19 cellular contexts compared by ENCODE assay signal in genomic region chr3:183991403-183991802, GRCh38. TPM values are rescaled to one million over a fixed set of nuclear protein-coding genes. Genes with fewer than 3 reads are reported as not detected.
A peak's percentile ranks its signal among the peaks of the same experiment; 100 is the strongest.
DNase-seq lines count a peak whose midpoint lies in the region; ATAC-seq, FAIRE-seq and TF ChIP-seq lines count a peak whose summit lies in the region.
"Had no signal": no experiment of that assay in that cellular context is flagged by ENCODE, and none has a peak within 500 bp of the region (broad histone marks: within the 10 kb centered on the region; RNA-seq: fewer than 3 reads in every experiment).

No MANE protein-coding gene starts in this region.

- H4K20me1 ChIP-seq in mammary epithelial cell (ENCODE audit: insufficient read depth, low read length): no peaks in the 10 kb centered on the region

- H3K27ac ChIP-seq in mammary epithelial cell (ENCODE audit: insufficient read depth, low read depth, low read length) (no peak overlapping the region), breast epithelium (no peak overlapping the region), left lung (no peak overlapping the region), vagina (peak overlapping the region; percentile 7)
- H3K27ac ChIP-seq: BLaER1 had no signal

- no peak overlapping the region for H3K9ac ChIP-seq in mammary epithelial cell (ENCODE audit: insufficient read depth, low read length)
- H3K9ac ChIP-seq: BLaER1 had no signal

- TF ChIP-seq POLR2A in breast epithelium (IDR thresholded peaks at IDR 0.05) (no peak), vagina (IDR thresholded peaks at IDR 0.05) (no peak)

- H3K9me3 ChIP-seq in mammary epithelial cell (replicated peaks; ENCODE audit: insufficient read depth, low read length) (no peaks in the 10 kb centered on the region), breast epithelium (no peaks in the 10 kb centered on the region), left lung (no peaks in the 10 kb centered on the region), vagina (no peaks in the 10 kb centered on the region)
- H3K9me3 ChIP-seq: BLaER1, HAP-1 had no signal

- 92% methylated on average over 5 of the region's 5 CpGs for WGBS in mammary epithelial cell (ENCODE audit: low coverage, missing lambda C conversion rate)

- H3K36me3 ChIP-seq in mammary epithelial cell (ENCODE audit: insufficient read depth, low read length): no peaks in the 10 kb centered on the region
- no peaks in the 10 kb centered on the region for H3K36me3 ChIP-seq in breast epithelium
- H3K36me3 ChIP-seq in bronchial epithelial cell (ENCODE audit: control insufficient read depth, insufficient read depth, low read length): peaks cover 15% of the 10 kb centered on the region
- H3K36me3 ChIP-seq in left lung: peaks cover 0 to 28% of the 10 kb centered on the region in 2 donors
- H3K36me3 ChIP-seq in vagina: peaks cover 0 to 23% of the 10 kb centered on the region in 2 donors

- intact Hi-C loops in mammary epithelial cell (cut with micrococcal nuclease) (no loop called here), breast epithelium (cut with DNase I; ENCODE audit: low total_unique reads) (no loop called here), left lung (cut with DNase I) (no loop called here), vagina (cut with DNase I) (no loop called here)

- H3K4me2 ChIP-seq in mammary epithelial cell (ENCODE audit: insufficient read depth, low read depth, low read length): no peak overlapping the region
- H3K4me2 ChIP-seq: BLaER1 had no signal

- in situ Hi-C loops in mammary epithelial cell (cut with MboI; ENCODE audit: low sequenced_read_pairs in 2 of 2): no loop called here

- no peak for FAIRE-seq in bronchial epithelial cell (lab: Jason Lieb, UNC)

- CTCF ChIA-PET in mammary epithelial cell (lab: Charles Lee; ENCODE audit: low non-redundant PET): no interaction called here

- H3K4me1 ChIP-seq in mammary epithelial cell (ENCODE audit: insufficient read depth, low read length): no peaks in the 10 kb centered on the region
- no peaks in the 10 kb centered on the region for H3K4me1 ChIP-seq in breast epithelium
- peaks cover 0 to 4% of the 10 kb centered on the region in 2 donors for H3K4me1 ChIP-seq in left lung
- H3K4me1 ChIP-seq in vagina: no peaks in the 10 kb centered on the region
- H3K4me1 ChIP-seq: BLaER1, HAP-1 had no signal

- dilution Hi-C loops in mammary epithelial cell (cut with HindIII; ENCODE audit: low sequenced_read_pairs): loop anchor here (10.0 kb wide), 1 partner anchor 97 kb away; no protein-coding TSS in a partner anchor

- no peak overlapping the region for H3K4me3 ChIP-seq in mammary epithelial cell (replicated peaks in 1 of 3; ENCODE audit: insufficient read depth in 1 of 3, low read depth in 2 of 3, low read length in 3 of 3)
- H3K4me3 ChIP-seq in breast epithelium: no peak overlapping the region
- no peak overlapping the region for H3K4me3 ChIP-seq in bronchial epithelial cell (ENCODE audit: low read depth, low read length)
- no peak overlapping the region for H3K4me3 ChIP-seq in left lung
- H3K4me3 ChIP-seq in vagina: no peak overlapping the region
- H3K4me3 ChIP-seq: BLaER1, HAP-1 had no signal

- no peak for TF ChIP-seq CTCF in mammary epithelial cell (conservative IDR thresholded peaks at IDR 0.05 in 1 of 2, IDR thresholded peaks at IDR 0.05 in 1 of 2; ENCODE audit: extremely low read depth in 1 of 2, insufficient read depth in 1 of 2, low read depth in 1 of 2, low read length in 2 of 2)
- no peak for TF ChIP-seq CTCF in breast epithelium (IDR thresholded peaks at IDR 0.05)
- TF ChIP-seq CTCF in bronchial epithelial cell (IDR thresholded peaks at IDR 0.05; ENCODE audit: insufficient read depth, low read length, severe bottlenecking): no peak
- no peak for TF ChIP-seq CTCF in left lung (IDR thresholded peaks at IDR 0.05)
- no peak for TF ChIP-seq CTCF in vagina (IDR thresholded peaks at IDR 0.05)

- no peaks in the 10 kb centered on the region for H3K27me3 ChIP-seq in mammary epithelial cell (ENCODE audit: insufficient read depth, low read length)
- H3K27me3 ChIP-seq in breast epithelium: no peaks in the 10 kb centered on the region
- H3K27me3 ChIP-seq in bronchial epithelial cell (ENCODE audit: control insufficient read depth, insufficient read depth, low read length): no peaks in the 10 kb centered on the region
- no peaks in the 10 kb centered on the region for H3K27me3 ChIP-seq in left lung
- H3K27me3 ChIP-seq in vagina: no peaks in the 10 kb centered on the region
- H3K27me3 ChIP-seq: BLaER1 had no signal

- no TSS peak for BruUV-seq in mammary epithelial cell (replicated peaks; lab: Mats Ljungman, UMichigan)

- no peaks in the 10 kb centered on the region for H3K79me2 ChIP-seq in mammary epithelial cell (ENCODE audit: insufficient read depth, low read length)

- no peak overlapping the region for H2AFZ ChIP-seq in mammary epithelial cell (ENCODE audit: low read depth, low read length)

- DNase-seq in mammary epithelial cell: peak; percentile 14
- DNase-seq in breast epithelium (ENCODE audit: low spot score in 2 of 2): no peak
- peak; percentile 83 for DNase-seq in bronchial epithelial cell (ENCODE audit: low read depth)
- no peak for DNase-seq in left lung
- DNase-seq in vagina (ENCODE audit: extremely low spot score in 2 of 2): no peak
- no peak for DNase-seq in putamen (ENCODE audit: low spot score)
- no peak for DNase-seq in midbrain (lab: John Stamatoyannopoulos, UW)
- DNase-seq: 8988T; CD8-positive, alpha-beta memory T cell; DMS 273 treated with DMSO at 0.1 percent for 48 hours; IMR-90; Kasumi-1; NCI-H1417 treated with DMSO at 0.1 percent for 48 hours; NCI-H2029 had no signal

- ATAC-seq in left lung (peak; percentile 88), GM21529 (IDR thresholded peaks at IDR 0.05; ENCODE audit: unreplicated experiment) (no peak)
- ATAC-seq: Panc1, Right ventricle myocardium inferior had no signal

RNA-seq across cellular contexts. Expression of gene ABCC5, which starts 26.3 kb away (rescaled TPM):
- total RNA-seq in mammary epithelial cell (10 to 100 TPM; 17.3 to 24.1 TPM), breast epithelium (10 to 100 TPM; 21.0 to 29.9 (median 21.8) TPM), bronchial epithelial cell (18.7 and 28.2 TPM in 2 replicates), left lung (10 to 100 TPM; 37.7 to 40.5 TPM), vagina (67.5 TPM)
- polyA plus RNA-seq in mammary epithelial cell: 12.3 TPM
- polyA minus RNA-seq in mammary epithelial cell: 18.0 TPM

RNA-seq across cellular contexts. Expression of gene HTR3D, which starts 40.1 kb away (rescaled TPM):
- not detected for total RNA-seq in mammary epithelial cell
- polyA plus RNA-seq in mammary epithelial cell: not detected
- polyA minus RNA-seq in mammary epithelial cell: not detected
- not detected for total RNA-seq in breast epithelium
- total RNA-seq in bronchial epithelial cell: not detected in 2 replicates
- not detected for total RNA-seq in left lung
- not detected for total RNA-seq in vagina
- total RNA-seq: CD8-positive, alpha-beta memory T cell; IMR-90; Right ventricle myocardium inferior had no signal
- polyA plus RNA-seq: CD8-positive, alpha-beta memory T cell; IMR-90 had no signal

Comparison
In these comparisons a context has a peak if more than half of its experiments do, and no peak if none do; other contexts are left out.
1. DNase-seq: peak in mammary epithelial cell (single experiment) and bronchial epithelial cell (single experiment); none in breast epithelium (0 of 2), left lung (0 of 2), vagina (0 of 2), putamen (single experiment) and midbrain (single experiment).